ENCODE assay signal across 27 cellular contexts in the genomic region with DNA sequence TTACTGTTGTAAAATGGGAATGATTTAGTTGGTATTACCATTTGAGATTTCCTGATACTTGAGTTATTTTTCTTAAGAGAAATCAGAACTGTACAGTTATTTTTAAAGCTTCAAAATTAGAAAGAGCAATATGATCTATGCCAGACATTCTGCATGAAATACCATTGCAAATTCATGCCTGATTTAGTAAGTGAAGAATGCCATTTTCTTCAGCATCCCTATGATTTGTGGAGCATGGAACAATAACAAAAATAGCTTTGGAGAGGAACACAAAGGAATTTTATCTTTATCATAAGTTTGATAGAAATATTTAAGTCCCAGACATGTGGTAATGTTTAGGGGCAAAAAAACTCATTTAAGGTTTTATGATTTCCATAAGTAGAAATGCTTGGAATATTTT.
"Had no signal": no experiment of that assay in that cellular context is flagged by ENCODE, and none has a peak within 500 bp of the region (broad histone marks: within the 10 kb centered on the region; RNA-seq: fewer than 3 reads in every experiment).

No MANE protein-coding gene starts in this region.

- DNase-seq: colonic mucosa; dermis blood vessel endothelial cell; effector memory CD4-positive, alpha-beta T cell; foreskin fibroblast; gastrocnemius medialis; head of caudate nucleus; kidney; mucosa of descending colon; naive B cell; sigmoid colon; stimulated activated CD4-positive, alpha-beta T cell treated with anti-CD3 and anti-CD28 coated beads, Interleukin-15, amount 100 ng/mL, for 24 hours; stimulated activated CD4-positive, alpha-beta T cell treated with anti-CD3 and anti-CD28 coated beads, Interleukin-2, amount 100 ng/mL, for 48 hours; stimulated activated CD8-positive, alpha-beta memory T cell treated with anti-CD3 and anti-CD28 coated beads, Interleukin-4, amount 100 ng/mL, for 48 hours; stimulated activated naive CD4-positive, alpha-beta T cell treated with Interleukin-2 at 50 U/mL for 16 hours; stomach; thyroid gland; trophoblast cell had no signal

- H3K9me3 ChIP-seq: colonic mucosa, esophagus muscularis mucosa, gastrocnemius medialis, mucosa of descending colon, prostate gland, right atrium auricular region, thyroid gland, vagina had no signal

- H3K4me1 ChIP-seq: colonic mucosa, esophagus muscularis mucosa, gastrocnemius medialis, neural progenitor cell, prostate gland, right atrium auricular region, sigmoid colon, stomach, thyroid gland, vagina had no signal

- H3K36me3 ChIP-seq: colonic mucosa, esophagus muscularis mucosa, gastrocnemius medialis, neural progenitor cell, prostate gland, right atrium auricular region, sigmoid colon, stomach, thyroid gland, vagina had no signal

- H3K4me3 Mint-ChIP-seq: memory B cell; naive B cell; natural killer cell treated with Interleukin-12 subunit alpha and Interleukin-12 subunit beta and Interleukin-15 and Interleukin-18, amount 100 ng/mL, for 72 hours; neural progenitor cell had no signal

- H3K27ac Mint-ChIP-seq: memory B cell; naive B cell; natural killer cell treated with Interleukin-12 subunit alpha and Interleukin-12 subunit beta and Interleukin-15 and Interleukin-18, amount 100 ng/mL, for 72 hours; neural progenitor cell had no signal

- H3K27me3 ChIP-seq: colonic mucosa, esophagus muscularis mucosa, gastrocnemius medialis, neural progenitor cell, right atrium auricular region, sigmoid colon, stomach, thyroid gland, vagina had no signal

- H2AFZ ChIP-seq: neural progenitor cell had no signal

- H3K4me1 Mint-ChIP-seq: memory B cell, naive B cell, neural progenitor cell had no signal

- H3K27ac ChIP-seq: colonic mucosa, esophagus muscularis mucosa, gastrocnemius medialis, neural progenitor cell, prostate gland, right atrium auricular region, sigmoid colon, skin epidermis, stomach, thyroid gland, vagina had no signal

- H3K36me3 Mint-ChIP-seq: memory B cell, naive B cell, neural progenitor cell had no signal

- H3K4me2 ChIP-seq: neural progenitor cell had no signal

- ATAC-seq: gastrocnemius medialis; left lobe of liver; mucosa of descending colon; natural killer cell treated with Interleukin-12 subunit alpha and Interleukin-12 subunit beta and Interleukin-15 and Interleukin-18, amount 100 ng/mL, for 72 hours had no signal

- H3K4me3 ChIP-seq: colonic mucosa, esophagus muscularis mucosa, gastrocnemius medialis, lung, mucosa of descending colon, neural progenitor cell, prostate gland, right atrium auricular region, sigmoid colon, skin epidermis, stomach, thyroid gland, vagina had no signal

- H3K27me3 Mint-ChIP-seq: memory B cell; naive B cell; natural killer cell treated with Interleukin-12 subunit alpha and Interleukin-12 subunit beta and Interleukin-15 and Interleukin-18, amount 100 ng/mL, for 72 hours had no signal

- FAIRE-seq: kidney had no signal

- H3K9ac ChIP-seq: neural progenitor cell had no signal
